8 cellular contexts compared by ENCODE assay signal in the genomic region with DNA sequence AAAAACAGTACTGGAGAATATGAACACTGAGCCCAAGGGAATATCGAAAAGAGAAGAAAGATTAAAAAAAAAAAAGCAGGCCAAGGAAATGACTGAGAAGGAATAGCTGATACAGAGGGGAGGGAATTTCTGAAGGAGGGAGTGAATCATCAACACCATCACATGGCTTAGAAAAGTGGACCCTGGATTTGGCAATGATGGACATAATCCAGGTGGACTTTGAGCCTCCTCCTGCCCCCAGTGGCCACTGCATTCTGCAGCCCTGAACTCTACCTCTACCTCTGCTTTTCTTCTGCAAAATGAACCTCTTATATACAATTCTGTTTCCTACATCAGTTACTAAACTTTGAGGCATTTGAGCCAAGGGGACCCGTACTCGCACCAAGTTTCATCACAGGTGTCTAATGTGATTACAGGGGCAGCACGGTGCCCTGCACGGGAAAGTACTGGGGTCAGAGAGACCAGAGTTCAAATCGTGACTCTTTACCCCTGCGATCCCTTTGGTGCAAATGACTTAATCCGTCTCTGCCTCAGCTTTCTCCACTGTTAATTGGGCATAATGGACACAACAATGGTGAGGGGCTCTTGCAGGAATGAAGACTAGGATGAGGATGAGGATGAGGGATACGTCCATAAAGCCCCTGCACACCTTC. TPM values are rescaled to one million over a fixed set of nuclear protein-coding genes. Genes with fewer than 3 reads are reported as not detected.
DNase-seq lines count a peak whose midpoint lies in the region; FAIRE-seq and TF ChIP-seq lines count a peak whose summit lies in the region.

No MANE protein-coding gene starts in this region.

- in situ Hi-C loops in KBM-7 (cut with MboI; ENCODE audit: low pct_unique_long_range_greater_than_20kb, low sequenced_read_pairs) = no loop called here

- H3K4me1 Mint-ChIP-seq in activated naive CD4-positive, alpha-beta T cell treated with anti-CD3 and anti-CD28 coated beads, Interleukin-2, amount 50 U/mL, for 24 hours = peaks cover 77% of the 10 kb centered on the region
- peaks cover 41% of the 10 kb centered on the region for H3K4me1 Mint-ChIP-seq in activated CD4-positive, alpha-beta memory T cell treated with anti-CD3 and anti-CD28 coated beads, Interleukin-2, amount 10 ng/mL, durations not matched to agents 7 days and 5 days

- POLR2A ChIA-PET in activated CD4-positive, alpha-beta memory T cell treated with anti-CD3 and anti-CD28 coated beads, Interleukin-2, amount 10 ng/mL, durations not matched to agents 7 days and 5 days (lab: Charles Lee) = interaction anchor here (0.9 to 2.2 kb wide), 8 partner anchors 8 to 564 kb away, joined by 3 to 8 read pairs (median 4); a partner anchor contains a TSS

- H3K36me3 Mint-ChIP-seq in activated naive CD4-positive, alpha-beta T cell treated with anti-CD3 and anti-CD28 coated beads, Interleukin-2, amount 50 U/mL, for 24 hours = peaks cover 24% of the 10 kb centered on the region
- peaks cover 30% of the 10 kb centered on the region for H3K36me3 Mint-ChIP-seq in activated CD4-positive, alpha-beta memory T cell treated with anti-CD3 and anti-CD28 coated beads, Interleukin-2, amount 10 ng/mL, durations not matched to agents 7 days and 5 days (ENCODE audit: low read depth)

- no peaks in the 10 kb centered on the region for H3K36me3 ChIP-seq in testis (ENCODE audit: low read depth, missing control alignments)

- 62 to 64% methylated on average over 9 of the region's 9 CpGs for WGBS in testis, 2 donors

- H3K9me3 ChIP-seq in testis = no peaks in the 10 kb centered on the region

- H3K27me3 ChIP-seq in testis = no peaks in the 10 kb centered on the region

- CTCF ChIA-PET in activated CD4-positive, alpha-beta memory T cell treated with anti-CD3 and anti-CD28 coated beads, Interleukin-2, amount 10 ng/mL, durations not matched to agents 7 days and 5 days (lab: Charles Lee) = interaction anchor here (0.7 to 1.4 kb wide), 3 partner anchors 12 to 127 kb away, joined by 3 to 5 read pairs (median 3); no protein-coding TSS in a partner anchor

- TF ChIP-seq POLR2A in testis (IDR thresholded peaks at IDR 0.05) = no peak

- peak overlapping the region; percentile 59 to 84 for H3K4me3 ChIP-seq in testis

- peaks cover 10% of the 10 kb centered on the region for H3K4me1 ChIP-seq in testis

- H3K4me3 Mint-ChIP-seq in activated naive CD4-positive, alpha-beta T cell treated with anti-CD3 and anti-CD28 coated beads, Interleukin-2, amount 50 U/mL, for 24 hours = peak overlapping the region; percentile 81
- peak overlapping the region; percentile 88 for H3K4me3 Mint-ChIP-seq in activated CD4-positive, alpha-beta memory T cell treated with anti-CD3 and anti-CD28 coated beads, Interleukin-2, amount 10 ng/mL, durations not matched to agents 7 days and 5 days

- H3K9me3 Mint-ChIP-seq in activated naive CD4-positive, alpha-beta T cell treated with anti-CD3 and anti-CD28 coated beads, Interleukin-2, amount 50 U/mL, for 24 hours = no peaks in the 10 kb centered on the region
- H3K9me3 Mint-ChIP-seq in activated CD4-positive, alpha-beta memory T cell treated with anti-CD3 and anti-CD28 coated beads, Interleukin-2, amount 10 ng/mL, durations not matched to agents 7 days and 5 days = no peaks in the 10 kb centered on the region

- TF ChIP-seq CTCF in testis (IDR thresholded peaks at IDR 0.05) = no peak

- peak overlapping the region; percentile 95 for H3K27ac Mint-ChIP-seq in activated naive CD4-positive, alpha-beta T cell treated with anti-CD3 and anti-CD28 coated beads, Interleukin-2, amount 50 U/mL, for 24 hours
- peak overlapping the region; percentile 75 for H3K27ac Mint-ChIP-seq in activated CD4-positive, alpha-beta memory T cell treated with anti-CD3 and anti-CD28 coated beads, Interleukin-2, amount 10 ng/mL, durations not matched to agents 7 days and 5 days

- H3K27me3 Mint-ChIP-seq in activated naive CD4-positive, alpha-beta T cell treated with anti-CD3 and anti-CD28 coated beads, Interleukin-2, amount 50 U/mL, for 24 hours = no peaks in the 10 kb centered on the region
- H3K27me3 Mint-ChIP-seq in activated CD4-positive, alpha-beta memory T cell treated with anti-CD3 and anti-CD28 coated beads, Interleukin-2, amount 10 ng/mL, durations not matched to agents 7 days and 5 days = no peaks in the 10 kb centered on the region

- FAIRE-seq in islet of Langerhans (lab: Jason Lieb, UNC) = peak; percentile 75

- no peak overlapping the region for H3K27ac ChIP-seq in testis

- DNase-seq in activated naive CD4-positive, alpha-beta T cell (lab: John Stamatoyannopoulos, UW) = no peak
- DNase-seq in activated CD4-positive, alpha-beta memory T cell treated with anti-CD3 and anti-CD28 coated beads, Interleukin-2, amount 10 ng/mL, durations not matched to agents 7 days and 5 days = no peak
- DNase-seq in testis = no peak
- DNase-seq in KBM-7 = no peak
- no peak for DNase-seq in T-helper 9 cell
- no peak for DNase-seq in MV-4-11 (lab: John Stamatoyannopoulos, UW)

- intact Hi-C loops in testis (cut with DNase I; ENCODE audit: low total_unique reads) = no loop called here

RNA-seq across cellular contexts. Expression of a gene that starts 1.1 kb away (rescaled TPM):
- 10 to 100 TPM; 89.1 to 94.5 TPM for total RNA-seq in activated CD4-positive, alpha-beta memory T cell treated with anti-CD3 and anti-CD28 coated beads, Interleukin-2, amount 10 ng/mL, durations not matched to agents 7 days and 5 days
- total RNA-seq in testis = 10 to 100 TPM; 12.9 to 15.9 TPM
- polyA plus RNA-seq in testis (ENCODE audit: insufficient read depth, low read depth, low replicate concordance) = 26.5 TPM

Comparison
In these comparisons a context has a peak if more than half of its experiments do, and no peak if none do; other contexts are left out.
1. RNA of a gene that starts 1.1 kb away (total RNA-seq): 89.1 to 94.5 TPM in activated CD4-positive, alpha-beta memory T cell treated with anti-CD3 and anti-CD28 coated beads, Interleukin-2, amount 10 ng/mL, durations not matched to agents 7 days and 5 days; 12.9 to 15.9 TPM in testis; every median in the first group is over 4 times any median in the second.